Comparison of ENCODE assay signal across 38 cellular contexts in genomic region chr2:71476495-71476894, GRCh38. TPM values are rescaled to one million over a fixed set of nuclear protein-coding genes. Genes with fewer than 3 reads are reported as not detected.
"Had no signal": no experiment of that assay in that cellular context is flagged by ENCODE, and none has a peak within 500 bp of the region (broad histone marks: within the 10 kb centered on the region; RNA-seq: fewer than 3 reads in every experiment).

No MANE protein-coding gene starts in this region.

- DNase-seq: activated B cell treated with CpG ODN at 0.5 μM for 24 hours; activated CD4-positive, alpha-beta T cell treated with anti-CD3 and anti-CD28 coated beads for 48 hours; activated CD4-positive, alpha-beta T cell treated with anti-CD3 and anti-CD28 coated beads, Interleukin-2, amount 50 U/mL, for 1 hour; activated CD4-positive, alpha-beta T cell treated with anti-CD3 and anti-CD28 coated beads, Interleukin-2, amount 50 U/mL, for 48 hours; activated CD8-positive, alpha-beta memory T cell treated with anti-CD3 and anti-CD28 coated beads for 24 hours; activated CD8-positive, alpha-beta T cell treated with anti-CD3 and anti-CD28 coated beads for 36 hours; activated effector memory CD4-positive, alpha-beta T cell treated with anti-CD3 and anti-CD28 coated beads, Interleukin-2, amount 50 U/mL, for 16 hours; activated naive CD4-positive, alpha-beta T cell treated with anti-CD3 and anti-CD28 coated beads for 36 hours; activated naive CD8-positive, alpha-beta T cell treated with anti-CD3 and anti-CD28 coated beads for 36 hours; activated naive CD8-positive, alpha-beta T cell treated with anti-CD3 and anti-CD28 coated beads, Interleukin-2, amount 50 U/mL, for 24 hours; activated T-cell treated with anti-CD3 and anti-CD28 coated beads, Interleukin-2, amount 50 U/mL, for 1 hour; activated T-cell treated with anti-CD3 and anti-CD28 coated beads, Interleukin-2, amount 50 U/mL, for 48 hours; adrenal gland; amygdala; aorta; body of pancreas; central memory CD4-positive, alpha-beta T cell; cerebellar nuclear complex; effector memory CD4-positive, alpha-beta T cell; endodermal cell; foreskin fibroblast; glutamatergic neuron; SW 1271; T-cell; T1000; WERI-Rb-1 had no signal

- H3K4me3 ChIP-seq: adrenal gland, body of pancreas, cardiac muscle cell, coronary artery, dorsolateral prefrontal cortex had no signal

- H3K27me3 Mint-ChIP-seq: dendritic cell treated with granulocyte-macrophage colony-stimulating factor and Interleukin-4, amounts not matched to agents 40 ng/mL and 50 ng/mL, for 4 days had no signal

- FAIRE-seq: frontal cortex had no signal

- H3K4me3 Mint-ChIP-seq: activated B cell treated with CpG ODN at 0.5 μM for 24 hours; activated CD8-positive, alpha-beta T cell treated with anti-CD3 and anti-CD28 coated beads for 36 hours; activated naive CD4-positive, alpha-beta T cell treated with anti-CD3 and anti-CD28 coated beads for 36 hours; activated naive CD4-positive, alpha-beta T cell treated with anti-CD3 and anti-CD28 coated beads, Interleukin-2, amount 50 U/mL, for 24 hours; activated naive CD8-positive, alpha-beta T cell treated with anti-CD3 and anti-CD28 coated beads for 36 hours; activated naive CD8-positive, alpha-beta T cell treated with anti-CD3 and anti-CD28 coated beads, Interleukin-2, amount 50 U/mL, for 24 hours; activated T-helper 1 cell treated with anti-CD3 and anti-CD28 coated beads, Interleukin-12 subunit alpha, Interleukin-12 subunit beta, Interleukin-2, Interleukin-4 antibody, amounts not matched to agents 30 ng/mL and 10 ng/mL and 1 ng/mL, durations not matched to agents 14 hours and 24 hours and 36 hours; dendritic cell treated with granulocyte-macrophage colony-stimulating factor and Interleukin-4, amounts not matched to agents 40 ng/mL and 50 ng/mL, for 4 days; endodermal cell; T-cell; T-helper 1 cell treated with Interleukin-12 subunit alpha and Interleukin-12 subunit beta and Interleukin-4 antibody, amounts not matched to agents 30 μg/mL and 1 μg/mL, for 36 hours; T-helper 2 cell treated with Interferon-gamma antibody and Interleukin-4, amounts not matched to agents 5 μg/mL and 100 μg/mL, for 36 hours had no signal

- H3K4me1 Mint-ChIP-seq: activated B cell treated with CpG ODN at 0.5 μM for 24 hours; activated naive CD4-positive, alpha-beta T cell treated with anti-CD3 and anti-CD28 coated beads, Interleukin-2, amount 50 U/mL, for 24 hours; activated naive CD8-positive, alpha-beta T cell treated with anti-CD3 and anti-CD28 coated beads for 36 hours; activated naive CD8-positive, alpha-beta T cell treated with anti-CD3 and anti-CD28 coated beads, Interleukin-2, amount 50 U/mL, for 24 hours; T-cell had no signal

- H3K27ac ChIP-seq: adrenal gland, body of pancreas, cardiac muscle cell, coronary artery, dorsolateral prefrontal cortex, WERI-Rb-1 had no signal

- H3K36me3 Mint-ChIP-seq: activated naive CD4-positive, alpha-beta T cell treated with anti-CD3 and anti-CD28 coated beads, Interleukin-2, amount 50 U/mL, for 24 hours; activated naive CD8-positive, alpha-beta T cell treated with anti-CD3 and anti-CD28 coated beads for 36 hours; T-cell had no signal

- H3K4me1 ChIP-seq: adrenal gland, body of pancreas had no signal

- H3K9me3 Mint-ChIP-seq: activated B cell treated with CpG ODN at 0.5 μM for 24 hours; activated CD8-positive, alpha-beta T cell treated with anti-CD3 and anti-CD28 coated beads for 36 hours; activated naive CD4-positive, alpha-beta T cell treated with anti-CD3 and anti-CD28 coated beads for 36 hours; activated naive CD4-positive, alpha-beta T cell treated with anti-CD3 and anti-CD28 coated beads, Interleukin-2, amount 50 U/mL, for 24 hours; activated naive CD8-positive, alpha-beta T cell treated with anti-CD3 and anti-CD28 coated beads for 36 hours; activated naive CD8-positive, alpha-beta T cell treated with anti-CD3 and anti-CD28 coated beads, Interleukin-2, amount 50 U/mL, for 24 hours; activated T-helper 1 cell treated with anti-CD3 and anti-CD28 coated beads, Interleukin-12 subunit alpha, Interleukin-12 subunit beta, Interleukin-2, Interleukin-4 antibody, amounts not matched to agents 30 ng/mL and 10 ng/mL and 1 ng/mL, durations not matched to agents 14 hours and 24 hours and 36 hours; activated T-helper 2 cell treated with anti-CD3 and anti-CD28 coated beads, Interferon-gamma antibody, Interleukin-2, Interleukin-4, amounts not matched to agents 10 μg/mL and 5 μg/mL and 100 μg/mL, durations not matched to agents 14 hours and 24 hours and 36 hours; dendritic cell treated with granulocyte-macrophage colony-stimulating factor and Interleukin-4, amounts not matched to agents 40 ng/mL and 50 ng/mL, for 4 days; endodermal cell; T-cell; T-helper 1 cell treated with Interleukin-12 subunit alpha and Interleukin-12 subunit beta and Interleukin-4 antibody, amounts not matched to agents 30 μg/mL and 1 μg/mL, for 36 hours; T-helper 2 cell treated with Interferon-gamma antibody and Interleukin-4, amounts not matched to agents 5 μg/mL and 100 μg/mL, for 36 hours had no signal

- H3K27ac Mint-ChIP-seq: activated B cell treated with CpG ODN at 0.5 μM for 24 hours; activated CD8-positive, alpha-beta T cell treated with anti-CD3 and anti-CD28 coated beads for 36 hours; activated naive CD4-positive, alpha-beta T cell treated with anti-CD3 and anti-CD28 coated beads for 36 hours; activated naive CD4-positive, alpha-beta T cell treated with anti-CD3 and anti-CD28 coated beads, Interleukin-2, amount 50 U/mL, for 24 hours; activated naive CD8-positive, alpha-beta T cell treated with anti-CD3 and anti-CD28 coated beads for 36 hours; activated naive CD8-positive, alpha-beta T cell treated with anti-CD3 and anti-CD28 coated beads, Interleukin-2, amount 50 U/mL, for 24 hours; activated T-helper 1 cell treated with anti-CD3 and anti-CD28 coated beads, Interleukin-12 subunit alpha, Interleukin-12 subunit beta, Interleukin-2, Interleukin-4 antibody, amounts not matched to agents 30 ng/mL and 10 ng/mL and 1 ng/mL, durations not matched to agents 14 hours and 24 hours and 36 hours; activated T-helper 2 cell treated with anti-CD3 and anti-CD28 coated beads, Interferon-gamma antibody, Interleukin-2, Interleukin-4, amounts not matched to agents 10 μg/mL and 5 μg/mL and 100 μg/mL, durations not matched to agents 14 hours and 24 hours and 36 hours; dendritic cell treated with granulocyte-macrophage colony-stimulating factor and Interleukin-4, amounts not matched to agents 40 ng/mL and 50 ng/mL, for 4 days; endodermal cell; T-cell; T-helper 1 cell treated with Interleukin-12 subunit alpha and Interleukin-12 subunit beta and Interleukin-4 antibody, amounts not matched to agents 30 μg/mL and 1 μg/mL, for 36 hours; T-helper 2 cell treated with Interferon-gamma antibody and Interleukin-4, amounts not matched to agents 5 μg/mL and 100 μg/mL, for 36 hours had no signal

- H3K27me3 ChIP-seq: adrenal gland, body of pancreas, cardiac muscle cell, dorsolateral prefrontal cortex had no signal

- H3K36me3 ChIP-seq: adrenal gland, cardiac muscle cell, WERI-Rb-1 had no signal

- H3K9me3 ChIP-seq: adrenal gland, body of pancreas had no signal

- ATAC-seq: activated CD4-positive, CD25-positive, alpha-beta regulatory T cell treated with anti-CD3 and anti-CD28 coated beads, Interleukin-2, amount 50 U/mL, for 24 hours; activated CD8-positive, alpha-beta T cell treated with anti-CD3 and anti-CD28 coated beads for 36 hours; activated naive CD8-positive, alpha-beta T cell treated with anti-CD3 and anti-CD28 coated beads, Interleukin-2, amount 50 U/mL, for 24 hours; body of pancreas; esophagus mucosa; T-cell had no signal

RNA-seq across cellular contexts. Expression of gene DYSF, which starts 23.1 kb away (rescaled TPM):
- total RNA-seq: activated T-helper 1 cell treated with anti-CD3 and anti-CD28 coated beads, Interleukin-12 subunit alpha, Interleukin-12 subunit beta, Interleukin-2, Interleukin-4 antibody, amounts not matched to agents 30 ng/mL and 10 ng/mL and 1 ng/mL, durations not matched to agents 14 hours and 24 hours and 36 hours; activated T-helper 2 cell treated with anti-CD3 and anti-CD28 coated beads, Interferon-gamma antibody, Interleukin-2, Interleukin-4, amounts not matched to agents 10 μg/mL and 5 μg/mL and 100 μg/mL, durations not matched to agents 14 hours and 24 hours and 36 hours had no signal
